In genomic region chr9:32551491-32552049, GRCh38 we compare ENCODE assay signal across 1 cellular context.
TF ChIP-seq lines count a peak whose summit lies in the region.

No MANE protein-coding gene starts in this region.

TF ChIP-seq in neural cell, 6 proteins besides CTCF, POLR2A, EP300 and RAD21:
- TF ChIP-seq REST (IDR thresholded peaks at IDR 0.05; ENCODE audit: borderline replicate concordance), result no peak
- TF ChIP-seq MXI1 (conservative IDR thresholded peaks at IDR 0.05; ENCODE audit: poor library complexity, severe bottlenecking), result peak; percentile 58
TF ChIP-seq in neural cell: peak in this region for 1.
